Comparison of ENCODE assay signal across 1 cellular context in genomic region chr15:57323806-57324589, GRCh38.
TF ChIP-seq lines count a peak whose summit lies in the region.

No MANE protein-coding gene starts in this region.

TF ChIP-seq in K562, 482 proteins besides CTCF, POLR2A, EP300 and RAD21 (continued from another document and continues in another):
- 0 out of 2 replicates have a peak, but pooled peaks have one; percentile 41 for TF ChIP-seq ZNF589 (CRISPR knock-in tag; IDR thresholded peaks at IDR 0.05; ENCODE audit: low read depth)
- peak in 1 of 2 experiments; percentile 11; a peak in 1 of 3 replicates for TF ChIP-seq CBX3 (IDR thresholded peaks at IDR 0.05; ENCODE audit: borderline replicate concordance in 1 of 2, low read length in 2 of 2)
- TF ChIP-seq, protein P1, sequence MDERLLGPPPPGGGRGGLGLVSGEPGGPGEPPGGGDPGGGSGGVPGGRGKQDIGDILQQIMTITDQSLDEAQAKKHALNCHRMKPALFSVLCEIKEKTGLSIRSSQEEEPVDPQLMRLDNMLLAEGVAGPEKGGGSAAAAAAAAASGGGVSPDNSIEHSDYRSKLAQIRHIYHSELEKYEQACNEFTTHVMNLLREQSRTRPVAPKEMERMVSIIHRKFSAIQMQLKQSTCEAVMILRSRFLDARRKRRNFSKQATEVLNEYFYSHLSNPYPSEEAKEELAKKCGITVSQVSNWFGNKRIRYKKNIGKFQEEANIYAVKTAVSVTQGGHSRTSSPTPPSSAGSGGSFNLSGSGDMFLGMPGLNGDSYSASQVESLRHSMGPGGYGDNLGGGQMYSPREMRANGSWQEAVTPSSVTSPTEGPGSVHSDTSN (CRISPR knock-in tag; IDR thresholded peaks at IDR 0.05; ENCODE audit: low read depth): no peak
- TF ChIP-seq, protein P1 (tag; conservative IDR thresholded peaks at IDR 0.05; ENCODE audit: low read depth): peak; percentile 69
- peak; percentile 62 for TF ChIP-seq TBP (optimal IDR thresholded peaks at IDR 0.05; ENCODE audit: low read depth, low read length)
- TF ChIP-seq U2AF2 (optimal IDR thresholded peaks at IDR 0.05; ENCODE audit: low read depth, low read length): no peak
- no peak for TF ChIP-seq HIVEP1 (CRISPR knock-in tag; IDR thresholded peaks at IDR 0.05)
- TF ChIP-seq FOXM1 (IDR thresholded peaks at IDR 0.05; ENCODE audit: low read depth): peak; percentile 56
- no peak for TF ChIP-seq FOXM1 (CRISPR knock-in tag; IDR thresholded peaks at IDR 0.05; ENCODE audit: low read depth)
- TF ChIP-seq MTA3 (IDR thresholded peaks at IDR 0.05; ENCODE audit: borderline replicate concordance): peak; percentile 80; the same call in 1 of the 2 replicates
- TF ChIP-seq TAF9B (IDR thresholded peaks at IDR 0.05; ENCODE audit: partially characterized antibody): peak; percentile 58
- TF ChIP-seq ZNF707 (CRISPR knock-in tag; conservative IDR thresholded peaks at IDR 0.05): no peak
- peak; percentile 63; the same call in 1 of the 2 replicates for TF ChIP-seq RNF2 (IDR thresholded peaks at IDR 0.05)
- peak; percentile 82 for TF ChIP-seq SUPT5H (IDR thresholded peaks at IDR 0.05)
- TF ChIP-seq, protein P2, sequence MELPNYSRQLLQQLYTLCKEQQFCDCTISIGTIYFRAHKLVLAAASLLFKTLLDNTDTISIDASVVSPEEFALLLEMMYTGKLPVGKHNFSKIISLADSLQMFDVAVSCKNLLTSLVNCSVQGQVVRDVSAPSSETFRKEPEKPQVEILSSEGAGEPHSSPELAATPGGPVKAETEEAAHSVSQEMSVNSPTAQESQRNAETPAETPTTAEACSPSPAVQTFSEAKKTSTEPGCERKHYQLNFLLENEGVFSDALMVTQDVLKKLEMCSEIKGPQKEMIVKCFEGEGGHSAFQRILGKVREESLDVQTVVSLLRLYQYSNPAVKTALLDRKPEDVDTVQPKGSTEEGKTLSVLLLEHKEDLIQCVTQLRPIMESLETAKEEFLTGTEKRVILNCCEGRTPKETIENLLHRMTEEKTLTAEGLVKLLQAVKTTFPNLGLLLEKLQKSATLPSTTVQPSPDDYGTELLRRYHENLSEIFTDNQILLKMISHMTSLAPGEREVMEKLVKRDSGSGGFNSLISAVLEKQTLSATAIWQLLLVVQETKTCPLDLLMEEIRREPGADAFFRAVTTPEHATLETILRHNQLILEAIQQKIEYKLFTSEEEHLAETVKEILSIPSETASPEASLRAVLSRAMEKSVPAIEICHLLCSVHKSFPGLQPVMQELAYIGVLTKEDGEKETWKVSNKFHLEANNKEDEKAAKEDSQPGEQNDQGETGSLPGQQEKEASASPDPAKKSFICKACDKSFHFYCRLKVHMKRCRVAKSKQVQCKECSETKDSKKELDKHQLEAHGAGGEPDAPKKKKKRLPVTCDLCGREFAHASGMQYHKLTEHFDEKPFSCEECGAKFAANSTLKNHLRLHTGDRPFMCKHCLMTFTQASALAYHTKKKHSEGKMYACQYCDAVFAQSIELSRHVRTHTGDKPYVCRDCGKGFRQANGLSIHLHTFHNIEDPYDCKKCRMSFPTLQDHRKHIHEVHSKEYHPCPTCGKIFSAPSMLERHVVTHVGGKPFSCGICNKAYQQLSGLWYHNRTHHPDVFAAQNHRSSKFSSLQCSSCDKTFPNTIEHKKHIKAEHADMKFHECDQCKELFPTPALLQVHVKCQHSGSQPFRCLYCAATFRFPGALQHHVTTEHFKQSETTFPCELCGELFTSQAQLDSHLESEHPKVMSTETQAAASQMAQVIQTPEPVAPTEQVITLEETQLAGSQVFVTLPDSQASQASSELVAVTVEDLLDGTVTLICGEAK (IDR thresholded peaks at IDR 0.05): peak; percentile 81
- TF ChIP-seq, protein P2 (CRISPR knock-in tag; IDR thresholded peaks at IDR 0.05): no peak
- peak; percentile 69 for TF ChIP-seq EP400 (IDR thresholded peaks at IDR 0.05)
- peak; percentile 33; the same call in 1 of the 2 replicates for TF ChIP-seq TARDBP (IDR thresholded peaks at IDR 0.05)
- TF ChIP-seq ZNF121 (CRISPR knock-in tag; conservative IDR thresholded peaks at IDR 0.05): no peak
- no peak for TF ChIP-seq CAMTA2 (CRISPR knock-in tag; conservative IDR thresholded peaks at IDR 0.05)
- no peak for TF ChIP-seq CBFB (CRISPR knock-in tag; IDR thresholded peaks at IDR 0.05)
- TF ChIP-seq TOE1 (IDR thresholded peaks at IDR 0.05; ENCODE audit: borderline replicate concordance): peak; percentile 86
- no peak for TF ChIP-seq TOE1 (CRISPR knock-in tag; IDR thresholded peaks at IDR 0.05; ENCODE audit: borderline replicate concordance, low read depth)
- peak; percentile 90; the same call in 1 of the 2 replicates for TF ChIP-seq HLTF (IDR thresholded peaks at IDR 0.05)
- TF ChIP-seq, protein P3, sequence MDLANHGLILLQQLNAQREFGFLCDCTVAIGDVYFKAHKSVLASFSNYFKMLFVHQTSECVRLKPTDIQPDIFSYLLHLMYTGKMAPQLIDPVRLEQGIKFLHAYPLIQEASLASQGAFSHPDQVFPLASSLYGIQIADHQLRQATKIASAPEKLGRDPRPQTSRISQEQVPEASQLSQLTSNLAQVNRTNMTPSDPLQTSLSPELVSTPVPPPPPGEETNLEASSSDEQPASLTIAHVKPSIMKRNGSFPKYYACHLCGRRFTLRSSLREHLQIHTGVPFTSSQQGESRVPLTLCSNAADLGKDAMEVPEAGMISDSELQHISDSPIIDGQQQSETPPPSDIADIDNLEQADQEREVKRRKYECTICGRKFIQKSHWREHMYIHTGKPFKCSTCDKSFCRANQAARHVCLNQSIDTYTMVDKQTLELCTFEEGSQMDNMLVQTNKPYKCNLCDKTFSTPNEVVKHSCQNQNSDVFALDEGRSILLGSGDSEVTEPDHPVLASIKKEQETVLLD (IDR thresholded peaks at IDR 0.05): peak; percentile 82
- TF ChIP-seq CBX2 (IDR thresholded peaks at IDR 0.05; ENCODE audit: insufficient read depth, low read length, poor library complexity, severe bottlenecking): no peak
- TF ChIP-seq MTA2 (IDR thresholded peaks at IDR 0.05; ENCODE audit: low read depth): peak; percentile 67
- no peak; the same call in 1 of the 2 replicates for TF ChIP-seq THRA (IDR thresholded peaks at IDR 0.05)
- TF ChIP-seq ELF4 (CRISPR knock-in tag; IDR thresholded peaks at IDR 0.05): peak; percentile 91
- peak; percentile 50; the same call in 1 of the 2 replicates for TF ChIP-seq EGR1 (conservative IDR thresholded peaks at IDR 0.05)
- TF ChIP-seq ZNF316 (IDR thresholded peaks at IDR 0.05): 0 out of 2 replicates have a peak, but pooled peaks have one; percentile 6
- TF ChIP-seq BRCA1 (IDR thresholded peaks at IDR 0.05): no peak
- no peak for TF ChIP-seq BRCA1 (CRISPR knock-in tag; IDR thresholded peaks at IDR 0.05)
- TF ChIP-seq CREB1 (IDR thresholded peaks at IDR 0.05): 0 out of 2 replicates have a peak, but pooled peaks have one; percentile 7
- no peak for TF ChIP-seq CREB1 (CRISPR knock-in tag; IDR thresholded peaks at IDR 0.05)
- TF ChIP-seq RFX1 (IDR thresholded peaks at IDR 0.05): peak; percentile 68
- peak; percentile 84; the same call in 1 of the 2 replicates for TF ChIP-seq GATAD2A (IDR thresholded peaks at IDR 0.05)
- peak; percentile 15; the same call in 1 of the 2 replicates for TF ChIP-seq ZBED1 (IDR thresholded peaks at IDR 0.05)
- TF ChIP-seq ASH1L (IDR thresholded peaks at IDR 0.05; ENCODE audit: borderline replicate concordance, low read depth, partially characterized antibody): peak; percentile 50
- TF ChIP-seq DPF2 (IDR thresholded peaks at IDR 0.05): peak; percentile 89
- peak; percentile 46 for TF ChIP-seq FOSL1 (tag; conservative IDR thresholded peaks at IDR 0.05)
- TF ChIP-seq, protein P4, sequence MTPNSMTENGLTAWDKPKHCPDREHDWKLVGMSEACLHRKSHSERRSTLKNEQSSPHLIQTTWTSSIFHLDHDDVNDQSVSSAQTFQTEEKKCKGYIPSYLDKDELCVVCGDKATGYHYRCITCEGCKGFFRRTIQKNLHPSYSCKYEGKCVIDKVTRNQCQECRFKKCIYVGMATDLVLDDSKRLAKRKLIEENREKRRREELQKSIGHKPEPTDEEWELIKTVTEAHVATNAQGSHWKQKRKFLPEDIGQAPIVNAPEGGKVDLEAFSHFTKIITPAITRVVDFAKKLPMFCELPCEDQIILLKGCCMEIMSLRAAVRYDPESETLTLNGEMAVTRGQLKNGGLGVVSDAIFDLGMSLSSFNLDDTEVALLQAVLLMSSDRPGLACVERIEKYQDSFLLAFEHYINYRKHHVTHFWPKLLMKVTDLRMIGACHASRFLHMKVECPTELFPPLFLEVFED (CRISPR knock-in tag; conservative IDR thresholded peaks at IDR 0.05): peak; percentile 94
- peak; percentile 90 for TF ChIP-seq HDAC2 (IDR thresholded peaks at IDR 0.05)
- TF ChIP-seq L3MBTL2 (IDR thresholded peaks at IDR 0.05): 0 out of 2 replicates have a peak, but pooled peaks have one; percentile 22
- TF ChIP-seq, protein P5, sequence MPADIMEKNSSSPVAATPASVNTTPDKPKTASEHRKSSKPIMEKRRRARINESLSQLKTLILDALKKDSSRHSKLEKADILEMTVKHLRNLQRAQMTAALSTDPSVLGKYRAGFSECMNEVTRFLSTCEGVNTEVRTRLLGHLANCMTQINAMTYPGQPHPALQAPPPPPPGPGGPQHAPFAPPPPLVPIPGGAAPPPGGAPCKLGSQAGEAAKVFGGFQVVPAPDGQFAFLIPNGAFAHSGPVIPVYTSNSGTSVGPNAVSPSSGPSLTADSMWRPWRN (IDR thresholded peaks at IDR 0.05; ENCODE audit: low read depth): 0 out of 2 replicates have a peak, but pooled peaks have one; percentile 16
- peak; percentile 81 for TF ChIP-seq ARID1B (IDR thresholded peaks at IDR 0.05)
- peak; percentile 90 for TF ChIP-seq MTA1 (IDR thresholded peaks at IDR 0.05; ENCODE audit: borderline replicate concordance)
- TF ChIP-seq SMARCA4 (IDR thresholded peaks at IDR 0.05): peak; percentile 76
- peak; percentile 55 to 81 for TF ChIP-seq TRIM24 (IDR thresholded peaks at IDR 0.05)
- TF ChIP-seq GABPB1 (CRISPR knock-in tag; IDR thresholded peaks at IDR 0.05): peak; percentile 82
- peak; percentile 24 for TF ChIP-seq CREM (IDR thresholded peaks at IDR 0.05; ENCODE audit: low read depth)
- TF ChIP-seq ZNF263 (CRISPR knock-in tag; IDR thresholded peaks at IDR 0.05; ENCODE audit: borderline replicate concordance): peak; percentile 99
- TF ChIP-seq ZFPM2 (CRISPR knock-in tag; IDR thresholded peaks at IDR 0.05): no peak
- peak; percentile 39 for TF ChIP-seq NFIC (IDR thresholded peaks at IDR 0.05)
- no peak for TF ChIP-seq E2F1 (CRISPR knock-in tag; IDR thresholded peaks at IDR 0.05)
